Comparison of ENCODE assay signal across 8 cellular contexts in genomic region chr1:91022518-91022929, GRCh38. TPM values are rescaled to one million over a fixed set of nuclear protein-coding genes. Genes with fewer than 3 reads are reported as not detected.
A peak's percentile ranks its signal among the peaks of the same experiment; 100 is the strongest.
DNase-seq lines count a peak whose midpoint lies in the region; ATAC-seq, FAIRE-seq and TF ChIP-seq lines count a peak whose summit lies in the region.

No MANE protein-coding gene starts in this region.

- H3K4ac ChIP-seq in H9 (ENCODE audit: low read depth, low read length): peak overlapping the region; percentile 12; the same call in 1 of the 2 replicates

- H3K4me3 ChIP-seq in BLaER1 (peak overlapping the region; percentile 82), astrocyte (ENCODE audit: insufficient read depth, low read depth, low read length) (peak overlapping the region; percentile 84), lower lobe of right lung (peak overlapping the region; percentile 82), aorta (ENCODE audit: low read length in 2 of 2) (peak overlapping the region; percentile 84)

- no peak overlapping the region for H2BK20ac ChIP-seq in H9 (ENCODE audit: low read depth, low read length, poor library complexity, severe bottlenecking)

- H3K36me3 ChIP-seq in BLaER1 (peaks cover 7% of the 10 kb centered on the region; the same call in 1 of the 2 replicates), astrocyte (ENCODE audit: insufficient read depth, low read length) (no peaks in the 10 kb centered on the region), lower lobe of right lung (no peaks in the 10 kb centered on the region), aorta (ENCODE audit: control insufficient read depth in 1 of 2, insufficient read depth in 2 of 2, low read length in 1 of 2) (no peaks in the 10 kb centered on the region)

- H3K4me3 Mint-ChIP-seq in H9 (peak overlapping the region; percentile 91 to 96), astrocyte (ENCODE audit: unreplicated experiment) (peak overlapping the region; percentile 88)

- H3K18ac ChIP-seq in H9 (ENCODE audit: insufficient read length, low read depth, low read length): peak overlapping the region; percentile 100

- H4K91ac ChIP-seq in H9 (ENCODE audit: insufficient read length, low read depth, low read length): peak overlapping the region; percentile 88

- peak overlapping the region; percentile 63 for H4K8ac ChIP-seq in H9 (replicated peaks; ENCODE audit: insufficient read length, low read depth, low read length)

- H4K20me1 ChIP-seq in BLaER1 (peaks cover 34% of the 10 kb centered on the region), H9 (ENCODE audit: control insufficient read depth, insufficient read depth, insufficient read length) (no peaks in the 10 kb centered on the region), astrocyte (ENCODE audit: insufficient read depth, low read length) (peaks cover 36% of the 10 kb centered on the region)

- H3K27me3 ChIP-seq in BLaER1: no peaks in the 10 kb centered on the region
- H3K27me3 ChIP-seq in H9 (ENCODE audit: insufficient read depth, low read length): no peaks in the 10 kb centered on the region
- no peaks in the 10 kb centered on the region for H3K27me3 ChIP-seq in astrocyte (ENCODE audit: insufficient read depth, low read length)
- H3K27me3 ChIP-seq in lower lobe of right lung (ENCODE audit: low read depth): no peaks in the 10 kb centered on the region
- no peaks in the 10 kb centered on the region for H3K27me3 ChIP-seq in aorta (ENCODE audit: control insufficient read depth in 1 of 2, insufficient read depth in 2 of 2, low read length in 1 of 2)

- peaks cover 9 to 11% of the 10 kb centered on the region in 2 experiments for H3K9me3 Mint-ChIP-seq in H9
- no peaks in the 10 kb centered on the region for H3K9me3 Mint-ChIP-seq in astrocyte (ENCODE audit: unreplicated experiment)

- H3T11ph ChIP-seq in H9 (ENCODE audit: low read length): peak overlapping the region; percentile 90

- H2BK5ac ChIP-seq in H9 (ENCODE audit: insufficient read length, low read length): peak overlapping the region; percentile 95

- H2BK15ac ChIP-seq in H9 (ENCODE audit: low read depth, low read length): no peak overlapping the region

- no peak for FAIRE-seq in astrocyte (lab: Jason Lieb, UNC)

- H3K23ac ChIP-seq in H9 (ENCODE audit: insufficient read length, low read depth, low read length): no peak overlapping the region

- H3K9ac ChIP-seq in BLaER1 (peak overlapping the region; percentile 100), H9 (ENCODE audit: extremely low read depth, insufficient read length, low read length) (peak overlapping the region; percentile 96), astrocyte (ENCODE audit: low read length) (peak overlapping the region; percentile 100)

- no peak overlapping the region for H2BK12ac ChIP-seq in H9 (ENCODE audit: insufficient read length, low read depth, low read length)

- peak overlapping the region; percentile 76 for H4K5ac ChIP-seq in H9 (ENCODE audit: insufficient read length, low read depth, low read length)

- no peak for TF ChIP-seq CTCF in H9 (conservative IDR thresholded peaks at IDR 0.05)
- TF ChIP-seq CTCF in astrocyte (IDR thresholded peaks at IDR 0.05; ENCODE audit: insufficient read depth, low read depth, low read length): no peak
- no peak for TF ChIP-seq CTCF in lower lobe of right lung (IDR thresholded peaks at IDR 0.05)

- peak overlapping the region; percentile 89 for H3K56ac ChIP-seq in H9 (ENCODE audit: insufficient read length, low read depth, low read length)

- H3K9me3 ChIP-seq in BLaER1: no peaks in the 10 kb centered on the region
- no peaks in the 10 kb centered on the region for H3K9me3 ChIP-seq in H9 (ENCODE audit: control insufficient read depth, low read depth, low read length)
- H3K9me3 ChIP-seq in astrocyte (ENCODE audit: insufficient read depth, low read depth, low read length): no peaks in the 10 kb centered on the region
- H3K9me3 ChIP-seq in lower lobe of right lung: no peaks in the 10 kb centered on the region
- no peaks in the 10 kb centered on the region for H3K9me3 ChIP-seq in aorta (ENCODE audit: control insufficient read depth, low read length)

- H3K4me1 Mint-ChIP-seq in H9 (peaks cover 33 to 40% of the 10 kb centered on the region in 2 experiments), astrocyte (ENCODE audit: low read depth, unreplicated experiment) (peaks cover 25% of the 10 kb centered on the region)

- H3K4me1 ChIP-seq in BLaER1: peaks cover 31% of the 10 kb centered on the region
- no peaks in the 10 kb centered on the region for H3K4me1 ChIP-seq in H9 (ENCODE audit: insufficient read depth, low read length)
- H3K4me1 ChIP-seq in astrocyte (ENCODE audit: insufficient read depth, low read length): peaks cover 6% of the 10 kb centered on the region
- H3K4me1 ChIP-seq in lower lobe of right lung: peaks cover 45% of the 10 kb centered on the region
- peaks cover 0 to 3% of the 10 kb centered on the region in 2 donors for H3K4me1 ChIP-seq in aorta (ENCODE audit: control insufficient read depth in 1 of 2, insufficient read depth in 2 of 2, low read length in 2 of 2)

- H2AK5ac ChIP-seq in H9 (ENCODE audit: insufficient read length, low read length): no peak overlapping the region

- H2AFZ ChIP-seq in H9 (ENCODE audit: low read length) (peak overlapping the region; percentile 25), astrocyte (ENCODE audit: low read depth, low read length) (peak overlapping the region; percentile 77)

- WGBS in H9 (ENCODE audit: extremely low coverage, insufficient read length, low lambda C conversion rate): no CpG with 5 or more reads among the region's 6 CpGs
- 40 to 41% methylated on average over 6 of the region's 6 CpGs for WGBS in aorta, 2 donors

- H2BK120ac ChIP-seq in H9 (ENCODE audit: low read depth, low read length, poor library complexity, severe bottlenecking): peak overlapping the region; percentile 62

- ATAC-seq in lower lobe of right lung (no peak), aorta (ENCODE audit: low FRiP score) (peak; percentile 3), GM18867 (IDR thresholded peaks at IDR 0.05; ENCODE audit: unreplicated experiment) (no peak)

- H3K79me1 ChIP-seq in H9 (ENCODE audit: insufficient read depth, low read depth, low read length, poor library complexity, severe bottlenecking): no peaks in the 10 kb centered on the region

- H3K14ac ChIP-seq in H9 (ENCODE audit: insufficient read depth, low read length): peak overlapping the region; percentile 100; the same call in 1 of the 2 replicates

- H3K36me3 Mint-ChIP-seq in H9 (ENCODE audit: insufficient read depth in 1 of 3, low read depth in 3 of 3): peaks cover 30 to 35% (median 32%) of the 10 kb centered on the region in 3 experiments
- H3K36me3 Mint-ChIP-seq in astrocyte (ENCODE audit: low read depth, unreplicated experiment): peaks cover 5% of the 10 kb centered on the region

- H3K4me2 ChIP-seq in BLaER1 (peak overlapping the region; percentile 72), H9 (ENCODE audit: insufficient read depth, insufficient read length, low read length) (peak overlapping the region; percentile 42), astrocyte (ENCODE audit: low read length) (peak overlapping the region; percentile 96)

- H3K27ac ChIP-seq in BLaER1: peak overlapping the region; percentile 100
- H3K27ac ChIP-seq in H9 (ENCODE audit: insufficient read length, low read depth, low read length): peak overlapping the region; percentile 98
- H3K27ac ChIP-seq in astrocyte (ENCODE audit: low read depth, low read length): peak overlapping the region; percentile 100
- peak overlapping the region; percentile 99 for H3K27ac ChIP-seq in lower lobe of right lung
- H3K27ac ChIP-seq in aorta (ENCODE audit: low read depth in 1 of 2, low read length in 2 of 2): peak overlapping the region; percentile 92 to 94

- H3K79me2 ChIP-seq in H9 (ENCODE audit: insufficient read depth, low read length) (peaks cover 21% of the 10 kb centered on the region; the same call in 1 of the 2 replicates), astrocyte (ENCODE audit: insufficient read depth, low read length) (peaks cover 48% of the 10 kb centered on the region)

- H3K23me2 ChIP-seq in H9 (ENCODE audit: insufficient read length, low read depth, low read length, poor library complexity, severe bottlenecking): peaks cover 3% of the 10 kb centered on the region

- peak overlapping the region; percentile 100 for H3K27ac Mint-ChIP-seq in H9
- peak overlapping the region; percentile 90 for H3K27ac Mint-ChIP-seq in astrocyte (ENCODE audit: unreplicated experiment)

- intact Hi-C loops in lower lobe of right lung (cut with DNase I): no loop called here
- intact Hi-C loops in aorta (cut with DNase I): loop anchor here in 1 of 2 donors (5.0 kb wide), 1 partner anchor 760 kb away; no protein-coding TSS in a partner anchor

- no peaks in the 10 kb centered on the region for H3K27me3 Mint-ChIP-seq in H9 (ENCODE audit: low read depth)
- no peaks in the 10 kb centered on the region for H3K27me3 Mint-ChIP-seq in astrocyte (ENCODE audit: low read depth, unreplicated experiment)

- DNase-seq in H9 (no peak), astrocyte (ENCODE audit: low read depth) (no peak), lower lobe of right lung (no peak), aorta (no peak), GM19238 (ENCODE audit: insufficient read length, low spot score) (no peak), dermis blood vessel endothelial cell (no peak)

RNA-seq across cellular contexts. Expression of gene ZNF644, which starts 0.7 kb away (rescaled TPM):
- total RNA-seq in H9 (2021): 78.9 and 80.7 TPM in 2 replicates
- 65.5 and 76.5 TPM in 2 replicates for total RNA-seq in astrocyte
- 54.7 TPM for total RNA-seq in lower lobe of right lung
- total RNA-seq in aorta: 10 to 100 TPM; 63.2 to 82.3 TPM
- polyA plus RNA-seq in aorta: 10 to 100 TPM; 12.0 to 16.7 TPM
- total RNA-seq in dermis blood vessel endothelial cell: 62.3 and 67.4 TPM in 2 replicates

Comparison
In these comparisons a context has a peak if more than half of its experiments do, and no peak if none do; other contexts are left out.
1. H3K4me2 ChIP-seq: peak in every context shown above with its lines; median percentile 96 in astrocyte; 72 in BLaER1; 42 in H9.